In genomic region chr1:19554090-19554489, GRCh38 we compare ENCODE assay signal across 6 cellular contexts.
"Had no signal": no experiment of that assay in that cellular context is flagged by ENCODE, and none has a peak within 500 bp of the region (broad histone marks: within the 10 kb centered on the region; RNA-seq: fewer than 3 reads in every experiment).

No MANE protein-coding gene starts in this region.

- H3K4me3 Mint-ChIP-seq: IgD-negative memory B cell had no signal

- H3K27ac ChIP-seq: HL-60 had no signal

- DNase-seq: IMR-90, KBM-7, KG1 had no signal

- FAIRE-seq: HTR-8/SVneo had no signal
